In the genomic region with DNA sequence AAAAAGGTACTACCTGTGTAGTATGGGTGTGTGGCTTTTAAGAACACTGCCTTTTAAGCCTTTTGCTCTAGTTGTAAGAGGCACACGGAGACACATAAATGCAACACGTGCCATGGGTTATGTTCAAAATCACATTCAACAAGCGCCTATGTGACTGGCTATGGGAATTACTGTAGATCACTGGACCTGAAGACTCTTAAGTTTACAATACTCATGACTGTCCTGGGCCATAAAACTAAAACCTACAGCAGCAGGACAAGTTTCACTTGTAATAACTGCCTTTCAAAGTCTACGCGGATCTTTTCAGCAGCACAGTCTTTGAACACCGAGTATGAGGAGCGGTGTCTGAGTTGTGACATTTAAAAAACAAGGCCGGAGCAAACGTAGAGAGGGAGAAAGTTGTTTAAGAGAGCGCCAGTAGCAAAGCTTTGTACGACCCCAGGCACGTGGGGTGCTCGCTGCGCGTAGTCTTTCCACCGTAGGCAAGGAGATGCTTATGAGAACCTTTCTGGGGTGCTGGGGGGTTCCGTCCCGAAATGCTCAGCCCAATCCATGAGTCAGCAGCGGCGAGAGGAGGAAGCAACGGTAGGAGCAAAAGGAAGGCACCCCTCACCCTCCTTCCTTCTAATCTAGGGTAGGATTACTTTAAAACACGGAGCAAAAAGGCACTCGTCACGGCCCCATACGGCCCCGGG, we compare ENCODE assay signal across 1 cellular context.
TF ChIP-seq lines count a peak whose summit lies in the region.

No MANE protein-coding gene starts in this region.

TF ChIP-seq in GM12878, 131 proteins besides CTCF, POLR2A, EP300 and RAD21:
- TF ChIP-seq RCOR1 (conservative IDR thresholded peaks at IDR 0.05; ENCODE audit: low read depth, low read length) = no peak
- peak; percentile 53; the same call in 1 of the 2 replicates for TF ChIP-seq ZBTB11 (CRISPR knock-in tag; IDR thresholded peaks at IDR 0.05)
- TF ChIP-seq HDAC6 (IDR thresholded peaks at IDR 0.05; ENCODE audit: unreplicated experiment) = peak; percentile 9
- TF ChIP-seq MTA3 (IDR thresholded peaks at IDR 0.05; ENCODE audit: borderline replicate concordance, low read length) = peak; percentile 7; the same call in 1 of the 2 replicates
- TF ChIP-seq YY1 (IDR thresholded peaks at IDR 0.05; ENCODE audit: low read depth, low read length) = no peak
- no peak for TF ChIP-seq GABPA (IDR thresholded peaks at IDR 0.05; ENCODE audit: low read depth)
- no peak for TF ChIP-seq MEF2B (IDR thresholded peaks at IDR 0.05; ENCODE audit: partially characterized antibody, poor library complexity, severe bottlenecking)
- no peak for TF ChIP-seq EZH2 (IDR thresholded peaks at IDR 0.05; ENCODE audit: borderline replicate concordance, control insufficient read depth, low read depth, low read length)
- TF ChIP-seq ZNF24 (IDR thresholded peaks at IDR 0.05) = no peak
- no peak for TF ChIP-seq SMC3 (IDR thresholded peaks at IDR 0.05; ENCODE audit: borderline replicate concordance, low read length)
- TF ChIP-seq MXI1 (IDR thresholded peaks at IDR 0.05; ENCODE audit: low read depth, low read length) = peak; percentile 50; the same call in 1 of the 2 replicates
- TF ChIP-seq, protein P1, sequence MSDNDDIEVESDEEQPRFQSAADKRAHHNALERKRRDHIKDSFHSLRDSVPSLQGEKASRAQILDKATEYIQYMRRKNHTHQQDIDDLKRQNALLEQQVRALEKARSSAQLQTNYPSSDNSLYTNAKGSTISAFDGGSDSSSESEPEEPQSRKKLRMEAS (IDR thresholded peaks at IDR 0.05; ENCODE audit: low read depth, low read length) = peak; percentile 40; the same call in 1 of the 2 replicates
- TF ChIP-seq FOXM1 (IDR thresholded peaks at IDR 0.05; ENCODE audit: low read depth, low read length) = no peak
- no peak for TF ChIP-seq CREB1 (IDR thresholded peaks at IDR 0.05; ENCODE audit: low read depth)
